Comparison of ENCODE assay signal across 8 cellular contexts in genomic region chr18:21740474-21740723, GRCh38. TPM values are rescaled to one million over a fixed set of nuclear protein-coding genes. Genes with fewer than 3 reads are reported as not detected.
DNase-seq lines count a peak whose midpoint lies in the region; ATAC-seq and TF ChIP-seq lines count a peak whose summit lies in the region.

No MANE protein-coding gene starts in this region.

- TF ChIP-seq CTCF in heart right ventricle (IDR thresholded peaks at IDR 0.05) (no peak), retinal pigment epithelial cell (conservative IDR thresholded peaks at IDR 0.05; ENCODE audit: low read depth, low read length) (no peak)

- H3K36me3 Mint-ChIP-seq in activated CD4-positive, alpha-beta T cell treated with anti-CD3 and anti-CD28 coated beads, Interleukin-2, amount 10 ng/mL, durations not matched to agents 24 days and 14 days (ENCODE audit: low read depth): peaks cover 6% of the 10 kb centered on the region
- H3K36me3 Mint-ChIP-seq in activated naive CD8-positive, alpha-beta T cell treated with anti-CD3 and anti-CD28 coated beads for 36 hours: peaks cover 15% of the 10 kb centered on the region

- ATAC-seq in HG02759 (IDR thresholded peaks at IDR 0.05; ENCODE audit: unreplicated experiment) (peak; percentile 96), heart right ventricle (peak; percentile 98 to 100 (median 100))

- H3K4me3 Mint-ChIP-seq in activated CD4-positive, alpha-beta T cell treated with anti-CD3 and anti-CD28 coated beads, Interleukin-2, amount 10 ng/mL, durations not matched to agents 24 days and 14 days: peak overlapping the region; percentile 96
- peak overlapping the region; percentile 94 for H3K4me3 Mint-ChIP-seq in activated naive CD8-positive, alpha-beta T cell treated with anti-CD3 and anti-CD28 coated beads for 36 hours

- H3K9ac ChIP-seq in NT2/D1 (ENCODE audit: insufficient read length, low read depth): peak overlapping the region; percentile 42

- peak overlapping the region in 9 of 10 donors; percentile 46 to 99 (median 97) for H3K27ac ChIP-seq in heart right ventricle

- H3K9me3 ChIP-seq in NT2/D1 (ENCODE audit: insufficient read depth, low read length): no peaks in the 10 kb centered on the region
- H3K9me3 ChIP-seq in heart right ventricle: peaks cover 0 to 10% (median 0%) of the 10 kb centered on the region in 11 donors

- peaks cover 4% of the 10 kb centered on the region for H3K4me1 ChIP-seq in NT2/D1 (ENCODE audit: insufficient read depth, insufficient read length)
- H3K4me1 ChIP-seq in heart right ventricle: peaks cover 0 to 44% (median 16%) of the 10 kb centered on the region in 9 donors

- intact Hi-C loops in activated CD4-positive, alpha-beta T cell treated with anti-CD3 and anti-CD28 coated beads, Interleukin-2, amount 10 ng/mL, durations not matched to agents 24 days and 14 days (cut with micrococcal nuclease): loop anchor here (1.0 to 10.0 kb wide), 4 partner anchors 36 to 140 kb away; partner anchors contain the start of genes ABHD3, ESCO1 and SNRPD1
- intact Hi-C loops in heart right ventricle (cut with DNase I): loop anchor here in 6 of 10 donors (1.0 to 10.0 kb wide), 7 partner anchors 36 to 1234 kb away; partner anchors contain the start of genes ABHD3 (in 3 of the 6) and ESCO1 (in 2 of the 6)

- no peaks in the 10 kb centered on the region for H3K27me3 ChIP-seq in NT2/D1 (ENCODE audit: insufficient read depth, insufficient read length)
- no peaks in the 10 kb centered on the region for H3K27me3 ChIP-seq in heart right ventricle

- H3K4me1 Mint-ChIP-seq in activated CD4-positive, alpha-beta T cell treated with anti-CD3 and anti-CD28 coated beads, Interleukin-2, amount 10 ng/mL, durations not matched to agents 24 days and 14 days: peaks cover 29% of the 10 kb centered on the region
- peaks cover 33% of the 10 kb centered on the region for H3K4me1 Mint-ChIP-seq in activated naive CD8-positive, alpha-beta T cell treated with anti-CD3 and anti-CD28 coated beads for 36 hours

- DNase-seq in activated CD4-positive, alpha-beta T cell treated with anti-CD3 and anti-CD28 coated beads, Interleukin-2, amount 10 ng/mL, durations not matched to agents 24 days and 14 days: peak; percentile 100
- DNase-seq in activated CD4-positive, alpha-beta T cell treated with anti-CD3 and anti-CD28 coated beads, Interleukin-2, amount 50 U/mL, for 1 hour: no peak
- DNase-seq in NT2/D1 (ENCODE audit: low read depth, low spot score): no peak
- DNase-seq in activated naive CD8-positive, alpha-beta T cell treated with anti-CD3 and anti-CD28 coated beads for 36 hours: peak; percentile 98
- DNase-seq in heart right ventricle: peak in 1 of 2 donors; percentile 99
- DNase-seq in retinal pigment epithelial cell (ENCODE audit: low read depth): peak; percentile 83
- DNase-seq in EL: no peak

- H3K36me3 ChIP-seq in NT2/D1 (ENCODE audit: insufficient read depth, insufficient read length, low read length): no peaks in the 10 kb centered on the region
- H3K36me3 ChIP-seq in heart right ventricle: no peaks in the 10 kb centered on the region

- WGBS in heart right ventricle, 2 donors: 0 to 1% methylated on average over 14 of the region's 14 CpGs

- H3K27me3 Mint-ChIP-seq in activated CD4-positive, alpha-beta T cell treated with anti-CD3 and anti-CD28 coated beads, Interleukin-2, amount 10 ng/mL, durations not matched to agents 24 days and 14 days: peaks cover 5% of the 10 kb centered on the region
- no peaks in the 10 kb centered on the region for H3K27me3 Mint-ChIP-seq in activated naive CD8-positive, alpha-beta T cell treated with anti-CD3 and anti-CD28 coated beads for 36 hours

- peak overlapping the region; percentile 96 for H3K27ac Mint-ChIP-seq in activated CD4-positive, alpha-beta T cell treated with anti-CD3 and anti-CD28 coated beads, Interleukin-2, amount 10 ng/mL, durations not matched to agents 24 days and 14 days
- H3K27ac Mint-ChIP-seq in activated naive CD8-positive, alpha-beta T cell treated with anti-CD3 and anti-CD28 coated beads for 36 hours: peak overlapping the region; percentile 96

- H3K4me3 ChIP-seq in NT2/D1 (ENCODE audit: insufficient read length, low read depth): no peak overlapping the region
- peak overlapping the region in 9 of 10 donors; percentile 74 to 99 (median 90) for H3K4me3 ChIP-seq in heart right ventricle
- peak overlapping the region; percentile 90 for H3K4me3 ChIP-seq in retinal pigment epithelial cell (ENCODE audit: low read length)

- H3K9me3 Mint-ChIP-seq in activated CD4-positive, alpha-beta T cell treated with anti-CD3 and anti-CD28 coated beads, Interleukin-2, amount 10 ng/mL, durations not matched to agents 24 days and 14 days: peaks cover 8% of the 10 kb centered on the region
- H3K9me3 Mint-ChIP-seq in activated naive CD8-positive, alpha-beta T cell treated with anti-CD3 and anti-CD28 coated beads for 36 hours: peaks cover 13% of the 10 kb centered on the region

RNA-seq across cellular contexts. Expression of gene MIB1, which starts 0.2 kb away (rescaled TPM):
- 35.7 and 36.7 TPM in 2 replicates for total RNA-seq in activated CD4-positive, alpha-beta T cell treated with anti-CD3 and anti-CD28 coated beads, Interleukin-2, amount 10 ng/mL, durations not matched to agents 24 days and 14 days
- total RNA-seq in activated naive CD8-positive, alpha-beta T cell treated with anti-CD3 and anti-CD28 coated beads for 36 hours: 10 to 100 TPM; 27.3 to 27.9 TPM
- total RNA-seq in heart right ventricle: 10 to 100 TPM; 16.8 to 32.2 (median 26.2) TPM
- 1 to 10 TPM; 3.7 to 4.0 TPM for polyA plus RNA-seq in heart right ventricle

RNA-seq across cellular contexts. Expression of gene ABHD3, which starts 35.8 kb away (rescaled TPM):
- total RNA-seq in activated CD4-positive, alpha-beta T cell treated with anti-CD3 and anti-CD28 coated beads, Interleukin-2, amount 10 ng/mL, durations not matched to agents 24 days and 14 days: 29.3 and 31.1 TPM in 2 replicates
- total RNA-seq in activated naive CD8-positive, alpha-beta T cell treated with anti-CD3 and anti-CD28 coated beads for 36 hours: 10 to 100 TPM; 18.1 to 18.8 TPM
- 1 to 10 TPM; 2.2 to 7.7 (median 3.7) TPM for total RNA-seq in heart right ventricle
- 10 to 100 TPM in 1 of 2 donors, 1 to 10 TPM in 1; 8.6 to 28.2 TPM for polyA plus RNA-seq in heart right ventricle

Comparison
In these comparisons a context has a peak if more than half of its experiments do, and no peak if none do; other contexts are left out.
1. DNase-seq: peak in activated CD4-positive, alpha-beta T cell treated with anti-CD3 and anti-CD28 coated beads, Interleukin-2, amount 10 ng/mL, durations not matched to agents 24 days and 14 days (single experiment), activated naive CD8-positive, alpha-beta T cell treated with anti-CD3 and anti-CD28 coated beads for 36 hours (single experiment) and retinal pigment epithelial cell (single experiment); none in activated CD4-positive, alpha-beta T cell treated with anti-CD3 and anti-CD28 coated beads, Interleukin-2, amount 50 U/mL, for 1 hour (single experiment), NT2/D1 (single experiment) and EL (single experiment).